ENCODE assay signal across 1 cellular context in the genomic region with DNA sequence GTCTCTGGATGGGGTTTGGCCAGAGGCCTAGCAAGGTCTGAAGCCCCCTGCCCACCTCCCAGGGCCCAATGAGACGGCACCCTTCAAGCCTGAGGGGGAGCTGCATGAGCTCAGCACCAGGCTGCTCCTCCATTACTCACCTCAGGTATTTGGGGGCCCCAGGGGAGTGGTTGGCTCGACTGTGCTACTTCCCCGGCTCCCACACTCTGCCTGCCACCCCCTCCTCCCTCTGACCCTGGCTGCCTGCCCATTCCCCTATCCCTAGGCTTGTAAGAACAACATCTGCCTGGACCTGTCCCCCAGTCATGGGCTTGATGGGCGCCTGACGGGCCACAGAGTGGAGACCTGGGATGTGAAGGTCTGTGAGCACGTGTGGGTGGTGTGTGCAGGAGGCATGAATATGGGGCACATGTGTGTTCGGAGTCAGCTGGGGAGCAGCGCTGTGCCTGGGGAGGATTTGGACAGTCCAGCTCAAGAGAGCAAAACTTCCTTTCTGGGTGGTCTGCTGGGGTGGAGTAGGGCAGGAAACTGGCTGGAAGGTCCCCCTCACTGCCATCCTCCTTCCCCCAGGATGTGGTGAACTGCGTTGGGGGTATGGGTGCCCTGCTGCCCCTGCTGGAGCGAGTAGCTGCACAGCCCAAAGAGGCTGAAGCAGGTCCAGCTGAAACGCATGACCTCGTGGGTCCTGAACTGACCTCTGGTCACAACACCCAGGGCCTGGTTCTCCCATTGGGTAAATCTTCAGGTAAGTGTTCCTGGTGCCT.
TF ChIP-seq lines count a peak whose summit lies in the region.

No MANE protein-coding gene starts in this region.

TF ChIP-seq in K562, 482 proteins besides CTCF, POLR2A, EP300 and RAD21 (continues in another document):
- TF ChIP-seq SUPT5H (IDR thresholded peaks at IDR 0.05) (peak; percentile 31; the same call in 1 of the 2 replicates), BCOR (IDR thresholded peaks at IDR 0.05) (no peak), HDAC2 (IDR thresholded peaks at IDR 0.05) (no peak), LEF1 (IDR thresholded peaks at IDR 0.05) (no peak), NFIC (IDR thresholded peaks at IDR 0.05) (peak; percentile 41), SAP30 (IDR thresholded peaks at IDR 0.05; ENCODE audit: borderline replicate concordance, insufficient read depth, low read depth, low read length, poor library complexity, severe bottlenecking) (no peak), PHF8 (IDR thresholded peaks at IDR 0.05; ENCODE audit: borderline replicate concordance, low read length) (no peak), ZNF79 (CRISPR knock-in tag; IDR thresholded peaks at IDR 0.05; ENCODE audit: low read depth) (no peak), SMAD2 (IDR thresholded peaks at IDR 0.05; ENCODE audit: low read depth, low read length) (no peak), SRSF7 (optimal IDR thresholded peaks at IDR 0.05; ENCODE audit: low read depth, low read length) (no peak), ZNF699 (CRISPR knock-in tag; IDR thresholded peaks at IDR 0.05; ENCODE audit: insufficient replicate concordance) (no peak), CC2D1A (IDR thresholded peaks at IDR 0.05) (no peak), SMC3 (conservative IDR thresholded peaks at IDR 0.05; ENCODE audit: insufficient read depth, low read depth, low read length) (no peak), POLR2G (IDR thresholded peaks at IDR 0.05; ENCODE audit: low read depth, low read length) (peak; percentile 53), ESRRA (IDR thresholded peaks at IDR 0.05; ENCODE audit: borderline replicate concordance, low read depth) (no peak), IRF2 (CRISPR knock-in tag; IDR thresholded peaks at IDR 0.05) (no peak), NR2C2 (CRISPR knock-in tag; IDR thresholded peaks at IDR 0.05) (0 out of 2 replicates have a peak, but pooled peaks have one; percentile 27), NR2C2 (tag; IDR thresholded peaks at IDR 0.05) (no peak), RBFOX2 (IDR thresholded peaks at IDR 0.05; ENCODE audit: low read depth, low read length) (peak; percentile 52; the same call in 1 of the 2 replicates), HMGN3 (IDR thresholded peaks at IDR 0.05; ENCODE audit: borderline replicate concordance, extremely low read depth, insufficient read length, low read depth, low read length) (no peak), DDX20 (tag; IDR thresholded peaks at IDR 0.05; ENCODE audit: low read depth) (no peak), ZNF253 (CRISPR knock-in tag; conservative IDR thresholded peaks at IDR 0.05) (no peak), BRD4 (IDR thresholded peaks at IDR 0.05) (no peak), KLF16 (IDR thresholded peaks at IDR 0.05) (no peak), RBM15 (IDR thresholded peaks at IDR 0.05; ENCODE audit: insufficient read depth, low read length) (no peak), ZNF134 (CRISPR knock-in tag; conservative IDR thresholded peaks at IDR 0.05) (no peak)
- TF ChIP-seq, protein P1, sequence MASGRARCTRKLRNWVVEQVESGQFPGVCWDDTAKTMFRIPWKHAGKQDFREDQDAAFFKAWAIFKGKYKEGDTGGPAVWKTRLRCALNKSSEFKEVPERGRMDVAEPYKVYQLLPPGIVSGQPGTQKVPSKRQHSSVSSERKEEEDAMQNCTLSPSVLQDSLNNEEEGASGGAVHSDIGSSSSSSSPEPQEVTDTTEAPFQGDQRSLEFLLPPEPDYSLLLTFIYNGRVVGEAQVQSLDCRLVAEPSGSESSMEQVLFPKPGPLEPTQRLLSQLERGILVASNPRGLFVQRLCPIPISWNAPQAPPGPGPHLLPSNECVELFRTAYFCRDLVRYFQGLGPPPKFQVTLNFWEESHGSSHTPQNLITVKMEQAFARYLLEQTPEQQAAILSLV (tag; IDR thresholded peaks at IDR 0.05): no peak
- TF ChIP-seq, protein P2, sequence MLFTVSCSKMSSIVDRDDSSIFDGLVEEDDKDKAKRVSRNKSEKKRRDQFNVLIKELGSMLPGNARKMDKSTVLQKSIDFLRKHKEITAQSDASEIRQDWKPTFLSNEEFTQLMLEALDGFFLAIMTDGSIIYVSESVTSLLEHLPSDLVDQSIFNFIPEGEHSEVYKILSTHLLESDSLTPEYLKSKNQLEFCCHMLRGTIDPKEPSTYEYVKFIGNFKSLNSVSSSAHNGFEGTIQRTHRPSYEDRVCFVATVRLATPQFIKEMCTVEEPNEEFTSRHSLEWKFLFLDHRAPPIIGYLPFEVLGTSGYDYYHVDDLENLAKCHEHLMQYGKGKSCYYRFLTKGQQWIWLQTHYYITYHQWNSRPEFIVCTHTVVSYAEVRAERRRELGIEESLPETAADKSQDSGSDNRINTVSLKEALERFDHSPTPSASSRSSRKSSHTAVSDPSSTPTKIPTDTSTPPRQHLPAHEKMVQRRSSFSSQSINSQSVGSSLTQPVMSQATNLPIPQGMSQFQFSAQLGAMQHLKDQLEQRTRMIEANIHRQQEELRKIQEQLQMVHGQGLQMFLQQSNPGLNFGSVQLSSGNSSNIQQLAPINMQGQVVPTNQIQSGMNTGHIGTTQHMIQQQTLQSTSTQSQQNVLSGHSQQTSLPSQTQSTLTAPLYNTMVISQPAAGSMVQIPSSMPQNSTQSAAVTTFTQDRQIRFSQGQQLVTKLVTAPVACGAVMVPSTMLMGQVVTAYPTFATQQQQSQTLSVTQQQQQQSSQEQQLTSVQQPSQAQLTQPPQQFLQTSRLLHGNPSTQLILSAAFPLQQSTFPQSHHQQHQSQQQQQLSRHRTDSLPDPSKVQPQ (CRISPR knock-in tag; IDR thresholded peaks at IDR 0.05; ENCODE audit: borderline replicate concordance): no peak
- TF ChIP-seq, protein P3, sequence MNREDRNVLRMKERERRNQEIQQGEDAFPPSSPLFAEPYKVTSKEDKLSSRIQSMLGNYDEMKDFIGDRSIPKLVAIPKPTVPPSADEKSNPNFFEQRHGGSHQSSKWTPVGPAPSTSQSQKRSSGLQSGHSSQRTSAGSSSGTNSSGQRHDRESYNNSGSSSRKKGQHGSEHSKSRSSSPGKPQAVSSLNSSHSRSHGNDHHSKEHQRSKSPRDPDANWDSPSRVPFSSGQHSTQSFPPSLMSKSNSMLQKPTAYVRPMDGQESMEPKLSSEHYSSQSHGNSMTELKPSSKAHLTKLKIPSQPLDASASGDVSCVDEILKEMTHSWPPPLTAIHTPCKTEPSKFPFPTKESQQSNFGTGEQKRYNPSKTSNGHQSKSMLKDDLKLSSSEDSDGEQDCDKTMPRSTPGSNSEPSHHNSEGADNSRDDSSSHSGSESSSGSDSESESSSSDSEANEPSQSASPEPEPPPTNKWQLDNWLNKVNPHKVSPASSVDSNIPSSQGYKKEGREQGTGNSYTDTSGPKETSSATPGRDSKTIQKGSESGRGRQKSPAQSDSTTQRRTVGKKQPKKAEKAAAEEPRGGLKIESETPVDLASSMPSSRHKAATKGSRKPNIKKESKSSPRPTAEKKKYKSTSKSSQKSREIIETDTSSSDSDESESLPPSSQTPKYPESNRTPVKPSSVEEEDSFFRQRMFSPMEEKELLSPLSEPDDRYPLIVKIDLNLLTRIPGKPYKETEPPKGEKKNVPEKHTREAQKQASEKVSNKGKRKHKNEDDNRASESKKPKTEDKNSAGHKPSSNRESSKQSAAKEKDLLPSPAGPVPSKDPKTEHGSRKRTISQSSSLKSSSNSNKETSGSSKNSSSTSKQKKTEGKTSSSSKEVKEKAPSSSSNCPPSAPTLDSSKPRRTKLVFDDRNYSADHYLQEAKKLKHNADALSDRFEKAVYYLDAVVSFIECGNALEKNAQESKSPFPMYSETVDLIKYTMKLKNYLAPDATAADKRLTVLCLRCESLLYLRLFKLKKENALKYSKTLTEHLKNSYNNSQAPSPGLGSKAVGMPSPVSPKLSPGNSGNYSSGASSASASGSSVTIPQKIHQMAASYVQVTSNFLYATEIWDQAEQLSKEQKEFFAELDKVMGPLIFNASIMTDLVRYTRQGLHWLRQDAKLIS (CRISPR knock-in tag; IDR thresholded peaks at IDR 0.05): no peak
- TF ChIP-seq, protein P4, sequence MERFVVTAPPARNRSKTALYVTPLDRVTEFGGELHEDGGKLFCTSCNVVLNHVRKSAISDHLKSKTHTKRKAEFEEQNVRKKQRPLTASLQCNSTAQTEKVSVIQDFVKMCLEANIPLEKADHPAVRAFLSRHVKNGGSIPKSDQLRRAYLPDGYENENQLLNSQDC (CRISPR knock-in tag; IDR thresholded peaks at IDR 0.05): no peak
- TF ChIP-seq, protein P5, sequence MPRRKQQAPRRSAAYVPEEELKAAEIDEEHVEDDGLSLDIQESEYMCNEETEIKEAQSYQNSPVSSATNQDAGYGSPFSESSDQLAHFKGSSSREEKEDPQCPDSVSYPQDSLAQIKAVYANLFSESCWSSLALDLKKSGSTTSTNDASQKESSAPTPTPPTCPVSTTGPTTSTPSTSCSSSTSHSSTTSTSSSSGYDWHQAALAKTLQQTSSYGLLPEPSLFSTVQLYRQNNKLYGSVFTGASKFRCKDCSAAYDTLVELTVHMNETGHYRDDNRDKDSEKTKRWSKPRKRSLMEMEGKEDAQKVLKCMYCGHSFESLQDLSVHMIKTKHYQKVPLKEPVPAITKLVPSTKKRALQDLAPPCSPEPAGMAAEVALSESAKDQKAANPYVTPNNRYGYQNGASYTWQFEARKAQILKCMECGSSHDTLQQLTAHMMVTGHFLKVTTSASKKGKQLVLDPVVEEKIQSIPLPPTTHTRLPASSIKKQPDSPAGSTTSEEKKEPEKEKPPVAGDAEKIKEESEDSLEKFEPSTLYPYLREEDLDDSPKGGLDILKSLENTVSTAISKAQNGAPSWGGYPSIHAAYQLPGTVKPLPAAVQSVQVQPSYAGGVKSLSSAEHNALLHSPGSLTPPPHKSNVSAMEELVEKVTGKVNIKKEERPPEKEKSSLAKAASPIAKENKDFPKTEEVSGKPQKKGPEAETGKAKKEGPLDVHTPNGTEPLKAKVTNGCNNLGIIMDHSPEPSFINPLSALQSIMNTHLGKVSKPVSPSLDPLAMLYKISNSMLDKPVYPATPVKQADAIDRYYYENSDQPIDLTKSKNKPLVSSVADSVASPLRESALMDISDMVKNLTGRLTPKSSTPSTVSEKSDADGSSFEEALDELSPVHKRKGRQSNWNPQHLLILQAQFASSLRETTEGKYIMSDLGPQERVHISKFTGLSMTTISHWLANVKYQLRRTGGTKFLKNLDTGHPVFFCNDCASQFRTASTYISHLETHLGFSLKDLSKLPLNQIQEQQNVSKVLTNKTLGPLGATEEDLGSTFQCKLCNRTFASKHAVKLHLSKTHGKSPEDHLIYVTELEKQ (CRISPR knock-in tag; IDR thresholded peaks at IDR 0.05): no peak
- TF ChIP-seq, protein P6, sequence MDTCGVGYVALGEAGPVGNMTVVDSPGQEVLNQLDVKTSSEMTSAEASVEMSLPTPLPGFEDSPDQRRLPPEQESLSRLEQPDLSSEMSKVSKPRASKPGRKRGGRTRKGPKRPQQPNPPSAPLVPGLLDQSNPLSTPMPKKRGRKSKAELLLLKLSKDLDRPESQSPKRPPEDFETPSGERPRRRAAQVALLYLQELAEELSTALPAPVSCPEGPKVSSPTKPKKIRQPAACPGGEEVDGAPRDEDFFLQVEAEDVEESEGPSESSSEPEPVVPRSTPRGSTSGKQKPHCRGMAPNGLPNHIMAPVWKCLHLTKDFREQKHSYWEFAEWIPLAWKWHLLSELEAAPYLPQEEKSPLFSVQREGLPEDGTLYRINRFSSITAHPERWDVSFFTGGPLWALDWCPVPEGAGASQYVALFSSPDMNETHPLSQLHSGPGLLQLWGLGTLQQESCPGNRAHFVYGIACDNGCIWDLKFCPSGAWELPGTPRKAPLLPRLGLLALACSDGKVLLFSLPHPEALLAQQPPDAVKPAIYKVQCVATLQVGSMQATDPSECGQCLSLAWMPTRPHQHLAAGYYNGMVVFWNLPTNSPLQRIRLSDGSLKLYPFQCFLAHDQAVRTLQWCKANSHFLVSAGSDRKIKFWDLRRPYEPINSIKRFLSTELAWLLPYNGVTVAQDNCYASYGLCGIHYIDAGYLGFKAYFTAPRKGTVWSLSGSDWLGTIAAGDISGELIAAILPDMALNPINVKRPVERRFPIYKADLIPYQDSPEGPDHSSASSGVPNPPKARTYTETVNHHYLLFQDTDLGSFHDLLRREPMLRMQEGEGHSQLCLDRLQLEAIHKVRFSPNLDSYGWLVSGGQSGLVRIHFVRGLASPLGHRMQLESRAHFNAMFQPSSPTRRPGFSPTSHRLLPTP (IDR thresholded peaks at IDR 0.05; ENCODE audit: borderline replicate concordance, extremely low read depth, insufficient read length): no peak
- TF ChIP-seq, protein P7, sequence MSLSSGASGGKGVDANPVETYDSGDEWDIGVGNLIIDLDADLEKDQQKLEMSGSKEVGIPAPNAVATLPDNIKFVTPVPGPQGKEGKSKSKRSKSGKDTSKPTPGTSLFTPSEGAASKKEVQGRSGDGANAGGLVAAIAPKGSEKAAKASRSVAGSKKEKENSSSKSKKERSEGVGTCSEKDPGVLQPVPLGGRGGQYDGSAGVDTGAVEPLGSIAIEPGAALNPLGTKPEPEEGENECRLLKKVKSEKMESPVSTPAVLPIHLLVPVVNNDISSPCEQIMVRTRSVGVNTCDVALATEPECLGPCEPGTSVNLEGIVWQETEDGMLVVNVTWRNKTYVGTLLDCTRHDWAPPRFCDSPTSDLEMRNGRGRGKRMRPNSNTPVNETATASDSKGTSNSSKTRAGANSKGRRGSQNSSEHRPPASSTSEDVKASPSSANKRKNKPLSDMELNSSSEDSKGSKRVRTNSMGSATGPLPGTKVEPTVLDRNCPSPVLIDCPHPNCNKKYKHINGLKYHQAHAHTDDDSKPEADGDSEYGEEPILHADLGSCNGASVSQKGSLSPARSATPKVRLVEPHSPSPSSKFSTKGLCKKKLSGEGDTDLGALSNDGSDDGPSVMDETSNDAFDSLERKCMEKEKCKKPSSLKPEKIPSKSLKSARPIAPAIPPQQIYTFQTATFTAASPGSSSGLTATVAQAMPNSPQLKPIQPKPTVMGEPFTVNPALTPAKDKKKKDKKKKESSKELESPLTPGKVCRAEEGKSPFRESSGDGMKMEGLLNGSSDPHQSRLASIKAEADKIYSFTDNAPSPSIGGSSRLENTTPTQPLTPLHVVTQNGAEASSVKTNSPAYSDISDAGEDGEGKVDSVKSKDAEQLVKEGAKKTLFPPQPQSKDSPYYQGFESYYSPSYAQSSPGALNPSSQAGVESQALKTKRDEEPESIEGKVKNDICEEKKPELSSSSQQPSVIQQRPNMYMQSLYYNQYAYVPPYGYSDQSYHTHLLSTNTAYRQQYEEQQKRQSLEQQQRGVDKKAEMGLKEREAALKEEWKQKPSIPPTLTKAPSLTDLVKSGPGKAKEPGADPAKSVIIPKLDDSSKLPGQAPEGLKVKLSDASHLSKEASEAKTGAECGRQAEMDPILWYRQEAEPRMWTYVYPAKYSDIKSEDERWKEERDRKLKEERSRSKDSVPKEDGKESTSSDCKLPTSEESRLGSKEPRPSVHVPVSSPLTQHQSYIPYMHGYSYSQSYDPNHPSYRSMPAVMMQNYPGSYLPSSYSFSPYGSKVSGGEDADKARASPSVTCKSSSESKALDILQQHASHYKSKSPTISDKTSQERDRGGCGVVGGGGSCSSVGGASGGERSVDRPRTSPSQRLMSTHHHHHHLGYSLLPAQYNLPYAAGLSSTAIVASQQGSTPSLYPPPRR (CRISPR knock-in tag; IDR thresholded peaks at IDR 0.05; ENCODE audit: borderline replicate concordance): no peak
- TF ChIP-seq, protein P8, sequence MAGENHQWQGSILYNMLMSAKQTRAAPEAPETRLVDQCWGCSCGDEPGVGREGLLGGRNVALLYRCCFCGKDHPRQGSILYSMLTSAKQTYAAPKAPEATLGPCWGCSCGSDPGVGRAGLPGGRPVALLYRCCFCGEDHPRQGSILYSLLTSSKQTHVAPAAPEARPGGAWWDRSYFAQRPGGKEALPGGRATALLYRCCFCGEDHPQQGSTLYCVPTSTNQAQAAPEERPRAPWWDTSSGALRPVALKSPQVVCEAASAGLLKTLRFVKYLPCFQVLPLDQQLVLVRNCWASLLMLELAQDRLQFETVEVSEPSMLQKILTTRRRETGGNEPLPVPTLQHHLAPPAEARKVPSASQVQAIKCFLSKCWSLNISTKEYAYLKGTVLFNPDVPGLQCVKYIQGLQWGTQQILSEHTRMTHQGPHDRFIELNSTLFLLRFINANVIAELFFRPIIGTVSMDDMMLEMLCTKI (IDR thresholded peaks at IDR 0.05; ENCODE audit: partially characterized antibody): no peak
